Comparison of ENCODE assay signal across 38 cellular contexts in the genomic region with DNA sequence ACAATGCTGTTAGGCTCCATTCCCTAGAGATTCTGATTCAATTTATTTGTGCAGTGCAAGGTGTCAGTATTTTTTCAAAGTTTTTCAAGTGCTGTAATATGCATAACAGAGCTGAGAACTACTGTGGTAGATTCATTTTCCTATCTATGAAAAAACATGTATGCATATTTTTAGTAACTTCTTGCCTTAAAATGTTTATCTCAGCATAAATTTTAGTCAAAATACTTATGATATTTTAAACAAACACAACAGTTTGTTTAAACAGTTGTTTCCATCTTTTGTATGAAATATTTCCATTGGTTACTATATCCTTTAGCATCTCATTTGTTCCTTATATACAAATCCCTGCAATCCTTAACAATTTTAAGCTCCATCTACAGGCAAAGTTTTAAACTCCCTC.
"Had no signal": no experiment of that assay in that cellular context is flagged by ENCODE, and none has a peak within 500 bp of the region (broad histone marks: within the 10 kb centered on the region; RNA-seq: fewer than 3 reads in every experiment).

No MANE protein-coding gene starts in this region.

- ATAC-seq: activated CD8-positive, alpha-beta T cell treated with anti-CD3 and anti-CD28 coated beads for 36 hours; activated naive CD4-positive, alpha-beta T cell treated with anti-CD3 and anti-CD28 coated beads, Interleukin-2, amount 50 U/mL, for 72 hours; activated T-cell treated with anti-CD3 and anti-CD28 coated beads, Interleukin-2, amount 50 U/mL, for 4 hours; activated T-cell treated with anti-CD3 and anti-CD28 coated beads, Interleukin-2, amount 50 U/mL, for 72 hours; activated T-helper 17 cell treated with anti-CD3 and anti-CD28 coated beads, Interleukin-2, amount 50 U/mL, for 72 hours had no signal

- H3K36me3 ChIP-seq: ascending aorta, cardiac muscle cell had no signal

- H3K27me3 ChIP-seq: ascending aorta, cardiac muscle cell had no signal

- H3K27ac Mint-ChIP-seq: activated B cell treated with CpG ODN at 0.5 μM for 24 hours; activated CD4-positive, alpha-beta memory T cell treated with anti-CD3 and anti-CD28 coated beads for 36 hours; activated CD4-positive, alpha-beta T cell treated with anti-CD3 and anti-CD28 coated beads, Interleukin-2, amount 10 ng/mL, durations not matched to agents 24 days and 14 days; activated CD8-positive, alpha-beta T cell treated with anti-CD3 and anti-CD28 coated beads for 36 hours; activated naive CD4-positive, alpha-beta T cell treated with anti-CD3 and anti-CD28 coated beads for 36 hours; activated naive CD4-positive, alpha-beta T cell treated with anti-CD3 and anti-CD28 coated beads, Interleukin-2, amount 50 U/mL, for 72 hours; activated naive CD8-positive, alpha-beta T cell treated with anti-CD3 and anti-CD28 coated beads for 36 hours; activated T-cell treated with anti-CD3 and anti-CD28 coated beads, Interleukin-2, amount 50 U/mL, for 72 hours; activated T-helper 1 cell treated with anti-CD3 and anti-CD28 coated beads, Interleukin-12 subunit alpha, Interleukin-12 subunit beta, Interleukin-2, Interleukin-4 antibody, amounts not matched to agents 30 ng/mL and 10 ng/mL and 1 ng/mL, durations not matched to agents 14 hours and 24 hours and 36 hours; activated T-helper 17 cell treated with anti-CD3 and anti-CD28 coated beads, Interleukin-2, amount 50 U/mL, for 72 hours; brain; T-helper 1 cell treated with Interleukin-12 subunit alpha and Interleukin-12 subunit beta and Interleukin-4 antibody, amounts not matched to agents 30 μg/mL and 1 μg/mL, for 36 hours; T-helper 2 cell treated with Interferon-gamma antibody and Interleukin-4, amounts not matched to agents 5 μg/mL and 100 μg/mL, for 36 hours had no signal

- H3K27me3 Mint-ChIP-seq: activated B cell treated with CpG ODN at 0.5 μM for 24 hours; activated CD4-positive, alpha-beta memory T cell treated with anti-CD3 and anti-CD28 coated beads for 36 hours; activated CD4-positive, alpha-beta T cell treated with anti-CD3 and anti-CD28 coated beads, Interleukin-2, amount 10 ng/mL, durations not matched to agents 24 days and 14 days; activated CD8-positive, alpha-beta T cell treated with anti-CD3 and anti-CD28 coated beads for 36 hours; activated naive CD8-positive, alpha-beta T cell treated with anti-CD3 and anti-CD28 coated beads for 36 hours; activated T-helper 17 cell treated with anti-CD3 and anti-CD28 coated beads, Interleukin-2, amount 50 U/mL, for 72 hours; brain; central memory CD8-positive, alpha-beta T cell had no signal

- FAIRE-seq: bronchial epithelial cell, TTC549 had no signal

- H3K36me3 Mint-ChIP-seq: activated CD4-positive, alpha-beta memory T cell treated with anti-CD3 and anti-CD28 coated beads for 36 hours; activated naive CD8-positive, alpha-beta T cell treated with anti-CD3 and anti-CD28 coated beads for 36 hours; brain had no signal

- H3K27ac ChIP-seq: ascending aorta, cardiac muscle cell, VCaP had no signal

- H3K4me3 Mint-ChIP-seq: activated B cell treated with CpG ODN at 0.5 μM for 24 hours; activated CD4-positive, alpha-beta memory T cell treated with anti-CD3 and anti-CD28 coated beads for 36 hours; activated CD4-positive, alpha-beta T cell treated with anti-CD3 and anti-CD28 coated beads, Interleukin-2, amount 10 ng/mL, durations not matched to agents 24 days and 14 days; activated CD8-positive, alpha-beta T cell treated with anti-CD3 and anti-CD28 coated beads for 36 hours; activated naive CD4-positive, alpha-beta T cell treated with anti-CD3 and anti-CD28 coated beads for 36 hours; activated naive CD8-positive, alpha-beta T cell treated with anti-CD3 and anti-CD28 coated beads for 36 hours; activated T-cell treated with anti-CD3 and anti-CD28 coated beads, Interleukin-2, amount 50 U/mL, for 4 hours; activated T-cell treated with anti-CD3 and anti-CD28 coated beads, Interleukin-2, amount 50 U/mL, for 72 hours; activated T-helper 1 cell treated with anti-CD3 and anti-CD28 coated beads, Interleukin-12 subunit alpha, Interleukin-12 subunit beta, Interleukin-2, Interleukin-4 antibody, amounts not matched to agents 30 ng/mL and 10 ng/mL and 1 ng/mL, durations not matched to agents 14 hours and 24 hours and 36 hours; activated T-helper 17 cell treated with anti-CD3 and anti-CD28 coated beads, Interleukin-2, amount 50 U/mL, for 72 hours; brain; central memory CD8-positive, alpha-beta T cell; T-helper 1 cell treated with Interleukin-12 subunit alpha and Interleukin-12 subunit beta and Interleukin-4 antibody, amounts not matched to agents 30 μg/mL and 1 μg/mL, for 36 hours; T-helper 2 cell treated with Interferon-gamma antibody and Interleukin-4, amounts not matched to agents 5 μg/mL and 100 μg/mL, for 36 hours had no signal

- DNase-seq: activated B cell treated with CpG ODN at 0.5 μM for 24 hours; activated CD4-positive, alpha-beta memory T cell treated with anti-CD3 and anti-CD28 coated beads for 36 hours; activated CD4-positive, alpha-beta T cell treated with anti-CD3 and anti-CD28 coated beads for 4 hours; activated CD4-positive, alpha-beta T cell treated with anti-CD3 and anti-CD28 coated beads, Interleukin-2, amount 10 ng/mL, durations not matched to agents 24 days and 14 days; activated CD4-positive, alpha-beta T cell treated with anti-CD3 and anti-CD28 coated beads, Interleukin-2, amount 50 U/mL, for 1 hour; activated CD4-positive, alpha-beta T cell treated with anti-CD3 and anti-CD28 coated beads, Interleukin-2, amount 50 U/mL, for 4 hours; activated CD4-positive, CD25-positive, alpha-beta regulatory T cell treated with anti-CD3 and anti-CD28 coated beads, Interleukin-2, amount 50 U/mL, for 72 hours; activated CD8-positive, alpha-beta memory T cell treated with anti-CD3 and anti-CD28 coated beads, Interleukin-2, amount 50 U/mL, for 4 hours; activated CD8-positive, alpha-beta T cell treated with anti-CD3 and anti-CD28 coated beads for 36 hours; activated effector memory CD4-positive, alpha-beta T cell treated with anti-CD3 and anti-CD28 coated beads, Interleukin-2, amount 50 U/mL, for 16 hours; activated gamma-delta T cell treated with Interleukin-2 at 50 U/mL for 16 hours; activated naive CD4-positive, alpha-beta T cell; activated naive CD4-positive, alpha-beta T cell treated with anti-CD3 and anti-CD28 coated beads for 36 hours; activated naive CD4-positive, alpha-beta T cell treated with anti-CD3 and anti-CD28 coated beads, Interleukin-2, amount 50 U/mL, for 16 hours; activated naive CD8-positive, alpha-beta T cell treated with anti-CD3 and anti-CD28 coated beads for 36 hours; activated T-cell treated with anti-CD3 and anti-CD28 coated beads for 4 hours; activated T-cell treated with anti-CD3 and anti-CD28 coated beads, Interleukin-2, amount 50 U/mL, for 1 hour; activated T-cell treated with anti-CD3 and anti-CD28 coated beads, Interleukin-2, amount 50 U/mL, for 4 hours; activated T-cell treated with anti-CD3 and anti-CD28 coated beads, Interleukin-2, amount 50 U/mL, for 72 hours; amygdala; anterior cingulate cortex; caudate nucleus; cerebellar nuclear complex; T-helper 1 cell; T-helper 2 cell; T-helper 9 cell had no signal

- H3K9me3 ChIP-seq: ascending aorta had no signal

- H3K4me1 Mint-ChIP-seq: activated B cell treated with CpG ODN at 0.5 μM for 24 hours; activated CD4-positive, alpha-beta T cell treated with anti-CD3 and anti-CD28 coated beads, Interleukin-2, amount 10 ng/mL, durations not matched to agents 24 days and 14 days; activated naive CD8-positive, alpha-beta T cell treated with anti-CD3 and anti-CD28 coated beads for 36 hours; activated T-helper 17 cell treated with anti-CD3 and anti-CD28 coated beads, Interleukin-2, amount 50 U/mL, for 72 hours; brain; central memory CD8-positive, alpha-beta T cell had no signal

- H3K4me1 ChIP-seq: ascending aorta had no signal

- H3K4me3 ChIP-seq: ascending aorta, cardiac muscle cell had no signal
